18 cellular contexts compared by ENCODE assay signal in the genomic region with DNA sequence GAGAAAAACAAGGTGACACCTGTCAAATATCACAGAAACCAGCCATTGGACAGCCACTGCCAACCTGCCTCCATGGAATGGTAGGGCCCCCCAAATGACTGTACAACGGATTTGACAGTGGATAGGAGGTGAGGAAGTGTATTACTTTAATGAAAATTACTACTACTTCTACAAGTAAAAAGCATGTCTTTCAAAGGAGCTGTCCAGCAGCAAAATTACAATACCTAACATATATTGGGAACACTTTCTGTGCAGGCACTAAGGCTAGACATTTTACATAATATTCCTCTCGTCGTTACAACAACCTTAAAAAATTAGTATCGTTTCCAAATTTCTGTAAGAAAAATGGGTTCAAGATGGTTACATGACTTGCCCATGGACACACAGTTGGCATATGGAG.
"Had no signal": no experiment of that assay in that cellular context is flagged by ENCODE, and none has a peak within 500 bp of the region (broad histone marks: within the 10 kb centered on the region; RNA-seq: fewer than 3 reads in every experiment).

No MANE protein-coding gene starts in this region.

- DNase-seq: activated CD4-positive, alpha-beta T cell treated with anti-CD3 and anti-CD28 coated beads for 1 hour; activated CD4-positive, alpha-beta T cell treated with anti-CD3 and anti-CD28 coated beads, Interleukin-2, amount 50 U/mL, for 1 hour; activated CD8-positive, alpha-beta T cell treated with anti-CD3 and anti-CD28 coated beads, Interleukin-2, amount 10 ng/mL, durations not matched to agents 7 days and 5 days; activated gamma-delta T cell treated with Interleukin-2 at 50 U/mL for 16 hours; activated T-cell treated with anti-CD3 and anti-CD28 coated beads, Interleukin-2, amount 50 U/mL, for 1 hour; adrenal gland; cortex of kidney; foreskin melanocyte; left ventricle myocardium superior; midbrain; retina; sigmoid colon; stimulated activated CD4-positive, alpha-beta T cell treated with anti-CD3 and anti-CD28 coated beads, Interleukin-15, amount 100 ng/mL, for 24 hours; stimulated activated CD8-positive, alpha-beta memory T cell treated with anti-CD3 and anti-CD28 coated beads, Interleukin-4, amount 100 ng/mL, for 48 hours; stimulated activated naive B cell treated with anti-CD40 and anti-IgM and Interleukin-4, amounts not matched to agents 10 μg/mL and 1 μg/mL and 100 μg/mL, for 72 hours; transverse colon had no signal

- FAIRE-seq: urothelium cell line had no signal

- H3K27ac ChIP-seq: adrenal gland, hepatocyte, sigmoid colon, transverse colon had no signal
